ENCODE assay signal across 8 cellular contexts in genomic region chr18:61893304-61893970, GRCh38. TPM values are rescaled to one million over a fixed set of nuclear protein-coding genes. Genes with fewer than 3 reads are reported as not detected.
DNase-seq lines count a peak whose midpoint lies in the region; ATAC-seq and TF ChIP-seq lines count a peak whose summit lies in the region.

No MANE protein-coding gene starts in this region.

- intact Hi-C loops in thyroid gland (cut with DNase I): loop anchor here (5.0 kb wide), 1 partner anchor 311 kb away; no protein-coding TSS in a partner anchor

- H3K9me3 Mint-ChIP-seq in activated CD8-positive, alpha-beta memory T cell treated with anti-CD3 and anti-CD28 coated beads, Interleukin-2, amount 10 ng/mL, durations not matched to agents 7 days and 5 days (ENCODE audit: low read depth): no peaks in the 10 kb centered on the region

- TF ChIP-seq CTCF in LNCaP clone FGC (IDR thresholded peaks at IDR 0.05; ENCODE audit: control insufficient read depth, extremely low read depth, insufficient read depth) (0 out of 2 replicates have a peak, but pooled peaks have one; percentile 12), thyroid gland (IDR thresholded peaks at IDR 0.05) (peak in 1 of 6 experiments; percentile 3)

- H3K9me3 ChIP-seq in mucosa of rectum (ENCODE audit: control insufficient read depth in 2 of 2, low read length in 2 of 2) (no peaks in the 10 kb centered on the region), thyroid gland (no peaks in the 10 kb centered on the region)

- ATAC-seq in GM21825 (IDR thresholded peaks at IDR 0.05; ENCODE audit: unreplicated experiment): peak; percentile 15
- ATAC-seq in activated CD8-positive, alpha-beta memory T cell treated with anti-CD3 and anti-CD28 coated beads, Interleukin-2, amount 10 ng/mL, durations not matched to agents 7 days and 5 days: peak; percentile 40

- H3K4me3 ChIP-seq in LNCaP clone FGC (ENCODE audit: low read depth, low read length) (peak overlapping the region; percentile 64), mucosa of rectum (ENCODE audit: low read length in 2 of 2) (peak overlapping the region; percentile 75 to 82), thyroid gland (replicated peaks in 1 of 3) (peak overlapping the region; percentile 72 to 82 (median 73))

- peak overlapping the region; percentile 68 for H3K4me3 Mint-ChIP-seq in activated CD8-positive, alpha-beta memory T cell treated with anti-CD3 and anti-CD28 coated beads, Interleukin-2, amount 10 ng/mL, durations not matched to agents 7 days and 5 days

- H3K27me3 Mint-ChIP-seq in activated CD8-positive, alpha-beta memory T cell treated with anti-CD3 and anti-CD28 coated beads, Interleukin-2, amount 10 ng/mL, durations not matched to agents 7 days and 5 days: peaks cover 69% of the 10 kb centered on the region

- 0 to 1% methylated on average over 17 to 31 of the region's 65 CpGs for WGBS in thyroid gland, 2 donors

- H3K27ac Mint-ChIP-seq in activated CD8-positive, alpha-beta memory T cell treated with anti-CD3 and anti-CD28 coated beads, Interleukin-2, amount 10 ng/mL, durations not matched to agents 7 days and 5 days: no peak overlapping the region

- no peaks in the 10 kb centered on the region for H3K36me3 Mint-ChIP-seq in activated CD8-positive, alpha-beta memory T cell treated with anti-CD3 and anti-CD28 coated beads, Interleukin-2, amount 10 ng/mL, durations not matched to agents 7 days and 5 days

- TF ChIP-seq POLR2A in thyroid gland (IDR thresholded peaks at IDR 0.05): no peak

- DNase-seq in DMS53 treated with DMSO at 0.1 percent for 48 hours (lab: John Stamatoyannopoulos, UW; ENCODE audit: unreplicated experiment) (peak; percentile 54), LNCaP clone FGC (ENCODE audit: low read depth) (no peak), epithelial cell of prostate (ENCODE audit: low read depth, low spot score) (no peak), thyroid gland (peak; percentile 30 to 33), NCI-H2029 treated with DMSO at 0.1 percent for 48 hours (lab: John Stamatoyannopoulos, UW) (no peak)
- peak; percentile 50 for DNase-seq in activated CD8-positive, alpha-beta memory T cell treated with anti-CD3 and anti-CD28 coated beads, Interleukin-2, amount 10 ng/mL, durations not matched to agents 7 days and 5 days

- peak overlapping the region; percentile 49 to 86 for H3K9ac ChIP-seq in mucosa of rectum (ENCODE audit: low read depth in 1 of 2, low read length in 2 of 2)

- H3K36me3 ChIP-seq in mucosa of rectum (ENCODE audit: control insufficient read depth in 2 of 2, insufficient read depth in 2 of 2, low read length in 2 of 2) (peaks cover 8 to 13% of the 10 kb centered on the region in 2 donors), thyroid gland (no peaks in the 10 kb centered on the region)

- H3K27ac ChIP-seq in epithelial cell of prostate: peak overlapping the region; percentile 57
- H3K27ac ChIP-seq in mucosa of rectum (ENCODE audit: low read depth in 2 of 2, low read length in 2 of 2): peak overlapping the region; percentile 67 to 83
- H3K27ac ChIP-seq in thyroid gland: peak overlapping the region; percentile 76 to 88 (median 80)

- H3K27me3 ChIP-seq in mucosa of rectum (ENCODE audit: control insufficient read depth in 2 of 2, insufficient read depth in 2 of 2, low read length in 2 of 2) (no peaks in the 10 kb centered on the region), thyroid gland (no peaks in the 10 kb centered on the region)

- peaks cover 12 to 13% of the 10 kb centered on the region in 2 donors for H3K4me1 ChIP-seq in mucosa of rectum (ENCODE audit: control insufficient read depth in 2 of 2, insufficient read depth in 2 of 2, low read length in 2 of 2)
- peaks cover 0 to 13% of the 10 kb centered on the region in 2 donors for H3K4me1 ChIP-seq in thyroid gland

- CTCF ChIA-PET in activated CD8-positive, alpha-beta memory T cell treated with anti-CD3 and anti-CD28 coated beads, Interleukin-2, amount 10 ng/mL, durations not matched to agents 7 days and 5 days (lab: Charles Lee): interaction anchor here (0.9 kb wide), 1 partner anchor 339 kb away, joined by 3 read pairs; no protein-coding TSS in a partner anchor

- peaks cover 8% of the 10 kb centered on the region for H3K4me1 Mint-ChIP-seq in activated CD8-positive, alpha-beta memory T cell treated with anti-CD3 and anti-CD28 coated beads, Interleukin-2, amount 10 ng/mL, durations not matched to agents 7 days and 5 days

RNA-seq across cellular contexts. Expression of gene RNF152, which starts 0.6 kb away (rescaled TPM):
- total RNA-seq in activated CD8-positive, alpha-beta memory T cell treated with anti-CD3 and anti-CD28 coated beads, Interleukin-2, amount 10 ng/mL, durations not matched to agents 7 days and 5 days: under 1 TPM in 1 of 2 experiments, not detected in 1; 0.09 TPM
- total RNA-seq in thyroid gland: 10 to 100 TPM; 19.4 to 28.7 (median 21.8) TPM

Comparison
In these comparisons a context has a peak if more than half of its experiments do, and no peak if none do; other contexts are left out.
1. DNase-seq: peak in DMS53 treated with DMSO at 0.1 percent for 48 hours (single experiment), activated CD8-positive, alpha-beta memory T cell treated with anti-CD3 and anti-CD28 coated beads, Interleukin-2, amount 10 ng/mL, durations not matched to agents 7 days and 5 days (single experiment) and thyroid gland (2 of 2); none in LNCaP clone FGC (single experiment), epithelial cell of prostate (single experiment) and NCI-H2029 treated with DMSO at 0.1 percent for 48 hours (single experiment).
2. RNA of gene RNF152, which starts 0.6 kb away (total RNA-seq): 19.4 to 28.7 TPM in thyroid gland; 0.09 TPM in activated CD8-positive, alpha-beta memory T cell treated with anti-CD3 and anti-CD28 coated beads, Interleukin-2, amount 10 ng/mL, durations not matched to agents 7 days and 5 days; every median in the first group is over 10 times any median in the second.
3. Peak in every context shown above with its lines, with median percentiles within 50 percentile points of each other: H3K4me3 ChIP-seq and H3K27ac ChIP-seq.